ENCODE assay signal across 10 cellular contexts in genomic region chr7:20651960-20652544, GRCh38. TPM values are rescaled to one million over a fixed set of nuclear protein-coding genes. Genes with fewer than 3 reads are reported as not detected.
DNase-seq lines count a peak whose midpoint lies in the region; ATAC-seq, FAIRE-seq and TF ChIP-seq lines count a peak whose summit lies in the region.
"Had no signal": no experiment of that assay in that cellular context is flagged by ENCODE, and none has a peak within 500 bp of the region (broad histone marks: within the 10 kb centered on the region; RNA-seq: fewer than 3 reads in every experiment).

No MANE protein-coding gene starts in this region.

- FAIRE-seq in keratinocyte (lab: Jason Lieb, UNC) = peak; percentile 80

- H3K4me3 ChIP-seq in BJ (ENCODE audit: low read depth, low read length) (no peak overlapping the region), GM23338 (no peak overlapping the region), SU-DHL-6 (ENCODE audit: insufficient read depth, low read length, poor library complexity, severe bottlenecking) (no peak overlapping the region), keratinocyte (ENCODE audit: control insufficient read depth in 2 of 3, extremely low read depth in 1 of 3, insufficient read depth in 2 of 3, low read depth in 1 of 3, low read length in 3 of 3) (no peak overlapping the region), ascending aorta (no peak overlapping the region)
- H3K4me3 ChIP-seq: coronary artery, skin epidermis had no signal

- H2AFZ ChIP-seq in GM23338 = no peak overlapping the region
- H2AFZ ChIP-seq in SU-DHL-6 (ENCODE audit: low read depth, low read length, severe bottlenecking) = no peak overlapping the region
- no peak overlapping the region for H2AFZ ChIP-seq in keratinocyte (ENCODE audit: control insufficient read depth, low read length)

- H3K4me1 Mint-ChIP-seq in GM23338 = peaks cover 49% of the 10 kb centered on the region

- H3K9me3 Mint-ChIP-seq in GM23338 = no peaks in the 10 kb centered on the region

- H3K36me3 ChIP-seq in BJ (ENCODE audit: control insufficient read depth, insufficient read depth, low read length) (no peaks in the 10 kb centered on the region), GM23338 (ENCODE audit: insufficient read depth) (no peaks in the 10 kb centered on the region), SU-DHL-6 (ENCODE audit: low read length) (no peaks in the 10 kb centered on the region), keratinocyte (ENCODE audit: control insufficient read depth in 2 of 2, extremely low read depth in 1 of 2, insufficient read depth in 2 of 2, low read length in 2 of 2) (no peaks in the 10 kb centered on the region), ascending aorta (no peaks in the 10 kb centered on the region)

- no peaks in the 10 kb centered on the region for H4K20me1 ChIP-seq in GM23338 (replicated peaks; ENCODE audit: insufficient read depth)
- H4K20me1 ChIP-seq in SU-DHL-6 (ENCODE audit: low read depth, low read length) = no peaks in the 10 kb centered on the region
- H4K20me1 ChIP-seq in keratinocyte (ENCODE audit: control insufficient read depth, extremely low read depth, insufficient read depth, low read length) = no peaks in the 10 kb centered on the region

- peaks cover 28% of the 10 kb centered on the region for H3K4me1 ChIP-seq in GM23338 (ENCODE audit: insufficient read depth)
- peaks cover 8% of the 10 kb centered on the region for H3K4me1 ChIP-seq in keratinocyte (ENCODE audit: control insufficient read depth, extremely low read depth, insufficient read depth, low read length)
- no peaks in the 10 kb centered on the region for H3K4me1 ChIP-seq in ascending aorta

- peaks cover 30% of the 10 kb centered on the region for H3K27me3 Mint-ChIP-seq in GM23338 (ENCODE audit: insufficient read depth, low read depth, poor library complexity)

- no peaks in the 10 kb centered on the region for H3F3A ChIP-seq in GM23338 (replicated peaks; ENCODE audit: low read depth)
- no peaks in the 10 kb centered on the region for H3F3A ChIP-seq in SU-DHL-6 (ENCODE audit: insufficient read depth)

- H3K27ac ChIP-seq in GM23338 (ENCODE audit: low read depth) (no peak overlapping the region), SU-DHL-6 (ENCODE audit: low read depth, low read length) (no peak overlapping the region), keratinocyte (ENCODE audit: control insufficient read depth, insufficient read depth, low read length) (no peak overlapping the region), ascending aorta (no peak overlapping the region)
- H3K27ac ChIP-seq: coronary artery, skin epidermis had no signal

- H3K27ac Mint-ChIP-seq in GM23338 = no peak overlapping the region

- H3K9ac ChIP-seq in SU-DHL-6 (ENCODE audit: low read length) (no peak overlapping the region), keratinocyte (ENCODE audit: control insufficient read depth, extremely low read depth, insufficient read depth, low read length) (no peak overlapping the region)

- no peak overlapping the region for H3K4me3 Mint-ChIP-seq in GM23338

- no peaks in the 10 kb centered on the region for H3K9me1 ChIP-seq in keratinocyte (ENCODE audit: control insufficient read depth, extremely low read depth, insufficient read depth, low read length)

- POLR2A ChIA-PET in BJ (lab: Charles Lee) = no interaction called here

- H3K79me2 ChIP-seq in GM23338 (replicated peaks; ENCODE audit: insufficient read depth) (no peaks in the 10 kb centered on the region), SU-DHL-6 (ENCODE audit: insufficient read depth, low read length) (no peaks in the 10 kb centered on the region), keratinocyte (ENCODE audit: control insufficient read depth, insufficient read depth, low read length) (no peaks in the 10 kb centered on the region)

- dilution Hi-C loops in keratinocyte (cut with MboI; ENCODE audit: extremely low pct_ligation_motif_present, low sequenced_read_pairs) = no loop called here

- CTCF ChIA-PET in BJ (lab: Yijun Ruan, JAX) = interaction anchor here (1.0 to 1.7 kb wide), 7 partner anchors 9 to 939 kb away, joined by 3 to 7 read pairs (median 3); no protein-coding TSS in a partner anchor

- H3K27me3 ChIP-seq in BJ (ENCODE audit: control insufficient read depth, insufficient read depth, low read length) = no peaks in the 10 kb centered on the region
- H3K27me3 ChIP-seq in GM23338 (ENCODE audit: insufficient read depth) = peaks cover 35% of the 10 kb centered on the region
- no peaks in the 10 kb centered on the region for H3K27me3 ChIP-seq in SU-DHL-6 (ENCODE audit: low read length)
- no peaks in the 10 kb centered on the region for H3K27me3 ChIP-seq in keratinocyte (ENCODE audit: control insufficient read depth, extremely low read depth, insufficient read depth, low read length)
- no peaks in the 10 kb centered on the region for H3K27me3 ChIP-seq in ascending aorta

- intact Hi-C loops in ascending aorta (cut with DNase I) = no loop called here

- no peaks in the 10 kb centered on the region for H3K36me3 Mint-ChIP-seq in GM23338 (ENCODE audit: low read depth)

- TF ChIP-seq CTCF in BJ (IDR thresholded peaks at IDR 0.05; ENCODE audit: insufficient read depth, low read depth, low read length) = peak; percentile 32; the same call in 1 of the 2 replicates
- peak; percentile 47 to 64 for TF ChIP-seq CTCF in GM23338 (conservative IDR thresholded peaks at IDR 0.05; ENCODE audit: low read depth in 2 of 2)
- peak; percentile 9 for TF ChIP-seq CTCF in SU-DHL-6 (IDR thresholded peaks at IDR 0.05; ENCODE audit: insufficient read depth, low read length, poor library complexity, severe bottlenecking)
- TF ChIP-seq CTCF in keratinocyte (optimal IDR thresholded peaks at IDR 0.05 in 1 of 3, IDR thresholded peaks at IDR 0.05 in 1 of 3, conservative IDR thresholded peaks at IDR 0.05 in 1 of 3; ENCODE audit: extremely low read depth in 1 of 3, insufficient read depth in 2 of 3, low read length in 3 of 3) = peak in 2 of 3 experiments; percentile 43 to 52
- no peak for TF ChIP-seq CTCF in ascending aorta (IDR thresholded peaks at IDR 0.05)

- H3K9me3 ChIP-seq in SU-DHL-6 (ENCODE audit: insufficient read depth, low read length) (no peaks in the 10 kb centered on the region), keratinocyte (ENCODE audit: control insufficient read depth, low read depth, low read length) (no peaks in the 10 kb centered on the region), ascending aorta (no peaks in the 10 kb centered on the region)

- DNase-seq in BJ (ENCODE audit: low read depth) (no peak), GM23338 (ENCODE audit: low spot score) (no peak), keratinocyte (ENCODE audit: low read depth, low spot score) (no peak), HuH-7.5 (ENCODE audit: low spot score) (no peak), NCI-H345 treated with DMSO at 0.1 percent for 48 hours (lab: John Stamatoyannopoulos, UW; ENCODE audit: unreplicated experiment) (no peak), ascending aorta (ENCODE audit: low spot score in 2 of 2) (no peak)

- ATAC-seq in GM23338 = no peak
- no peak for ATAC-seq in HG02885 (IDR thresholded peaks at IDR 0.05; ENCODE audit: poor library complexity, unreplicated experiment)

- no peak overlapping the region for H3K4me2 ChIP-seq in GM23338
- H3K4me2 ChIP-seq in SU-DHL-6 (ENCODE audit: low read depth, low read length, poor library complexity, severe bottlenecking) = no peak overlapping the region
- no peak overlapping the region for H3K4me2 ChIP-seq in keratinocyte (ENCODE audit: control insufficient read depth, extremely low read depth, insufficient read depth, low read depth, low read length)

- H3K9me2 ChIP-seq in GM23338 (ENCODE audit: insufficient read depth) (no peaks in the 10 kb centered on the region), SU-DHL-6 (replicated peaks; ENCODE audit: insufficient read depth, low read length) (no peaks in the 10 kb centered on the region)

RNA-seq across cellular contexts. Expression of gene ABCB5, which starts 36.6 kb away (rescaled TPM):
- polyA plus RNA-seq in BJ (2011; rRNA removed) (not detected in 2 replicates), GM23338 (2016; fragmentation: Nextera tagmentation; extraction: Ambion mirVana) (not detected in 2 replicates), keratinocyte (not detected in 3 replicates)
- polyA minus RNA-seq in BJ (2011; rRNA and poly(A)+ RNA removed) = not detected in 2 replicates
- not detected in 2 replicates for total RNA-seq in GM23338 (2014; rRNA removed; shearing (Covaris generic))
- not detected for polyA plus RNA-seq in keratinocyte (2011; ENCODE audit: low read depth)
- not detected in 2 replicates for polyA plus RNA-seq in keratinocyte (2011; cell fraction: cytosol; rRNA removed)
- not detected in 2 replicates for polyA plus RNA-seq in keratinocyte (2011; cell fraction: nucleus; rRNA removed)
- polyA plus RNA-seq in keratinocyte (2012; ENCODE audit: low replicate concordance) = not detected in 2 replicates
- polyA minus RNA-seq in keratinocyte = not detected in 3 replicates
- not detected for polyA minus RNA-seq in keratinocyte (2011; cell fraction: cytosol; rRNA and poly(A)+ RNA removed)
- not detected in 2 replicates for polyA minus RNA-seq in keratinocyte (2011; cell fraction: nucleus; rRNA and poly(A)+ RNA removed)
- total RNA-seq in ascending aorta = not detected

Comparison
In these comparisons a context has a peak if more than half of its experiments do, and no peak if none do; other contexts are left out.
1. CTCF ChIP-seq: peak in BJ (single experiment), GM23338 (2 of 2), SU-DHL-6 (single experiment) and keratinocyte (2 of 3); none in ascending aorta (0 of 3).